Comparison of ENCODE assay signal across 8 cellular contexts in genomic region chr10:113854019-113854756, GRCh38. TPM values are rescaled to one million over a fixed set of nuclear protein-coding genes. Genes with fewer than 3 reads are reported as not detected.
DNase-seq lines count a peak whose midpoint lies in the region; ATAC-seq and TF ChIP-seq lines count a peak whose summit lies in the region.

DCLRE1A (minus strand) TSS chr10:113854082; CDS start chr10:113853182, 900 bp downstream.
NHLRC2 (plus strand) TSS chr10:113854661; CDS start chr10:113854873, 212 bp downstream.

- H3K27ac Mint-ChIP-seq in activated CD4-positive, alpha-beta memory T cell treated with anti-CD3 and anti-CD28 coated beads, Interleukin-2, amount 10 ng/mL, durations not matched to agents 7 days and 5 days: peak within 1 kb of the TSS; percentile 87

- H3K4me3 ChIP-seq in AG10803 (ENCODE audit: low read length): peak within 1 kb of the TSS; percentile 84
- peak within 1 kb of the TSS; percentile 88 for H3K4me3 ChIP-seq in lower lobe of right lung

- DNase-seq in AG10803 (ENCODE audit: low read depth) (peak; percentile 82), NCI-H774 (lab: John Stamatoyannopoulos, UW) (peak; percentile 64), ecto neural progenitor cell (ENCODE audit: low spot score) (peak; percentile 87), lower lobe of right lung (peak; percentile 85)
- DNase-seq in activated CD4-positive, alpha-beta memory T cell treated with anti-CD3 and anti-CD28 coated beads, Interleukin-2, amount 10 ng/mL, durations not matched to agents 7 days and 5 days: peak; percentile 67
- peak; percentile 3 to 52 (median 29) for DNase-seq in stimulated activated CD4-positive, alpha-beta T cell treated with anti-CD3 and anti-CD28 coated beads, TNF-alpha, amount 100 ng/mL, for 1 hour (ENCODE audit: low read depth in 3 of 3, low spot score in 1 of 3)

- H3K4me1 Mint-ChIP-seq in activated CD4-positive, alpha-beta memory T cell treated with anti-CD3 and anti-CD28 coated beads, Interleukin-2, amount 10 ng/mL, durations not matched to agents 7 days and 5 days: peaks cover 59% of the 10 kb centered on the region

- H3K36me3 Mint-ChIP-seq in activated CD4-positive, alpha-beta memory T cell treated with anti-CD3 and anti-CD28 coated beads, Interleukin-2, amount 10 ng/mL, durations not matched to agents 7 days and 5 days (ENCODE audit: low read depth): peaks cover 26% of the 10 kb centered on the region

- H3K27ac ChIP-seq in lower lobe of right lung: peak within 1 kb of the TSS; percentile 93

- peak; percentile 45 for ATAC-seq in HG03439 (IDR thresholded peaks at IDR 0.05; ENCODE audit: unreplicated experiment)
- peak; percentile 92 to 97 for ATAC-seq in lower lobe of right lung

- H3K9me3 Mint-ChIP-seq in activated CD4-positive, alpha-beta memory T cell treated with anti-CD3 and anti-CD28 coated beads, Interleukin-2, amount 10 ng/mL, durations not matched to agents 7 days and 5 days: no peaks in the 10 kb centered on the region

- no peaks in the 10 kb centered on the region for H3K27me3 Mint-ChIP-seq in activated CD4-positive, alpha-beta memory T cell treated with anti-CD3 and anti-CD28 coated beads, Interleukin-2, amount 10 ng/mL, durations not matched to agents 7 days and 5 days

- intact Hi-C loops in lower lobe of right lung (cut with DNase I): no loop called here

- peaks cover 50% of the 10 kb centered on the region for H3K4me1 ChIP-seq in lower lobe of right lung

- no peaks in the 10 kb centered on the region for H3K9me3 ChIP-seq in lower lobe of right lung

- H3K27me3 ChIP-seq in lower lobe of right lung (ENCODE audit: low read depth): no peaks in the 10 kb centered on the region

- POLR2A ChIA-PET in activated CD4-positive, alpha-beta memory T cell treated with anti-CD3 and anti-CD28 coated beads, Interleukin-2, amount 10 ng/mL, durations not matched to agents 7 days and 5 days (lab: Charles Lee): interaction anchor here (1.0 to 1.7 kb wide), 5 partner anchors 8 to 947 kb away, joined by 3 to 6 read pairs (median 4); partner anchors contain the start of gene CCDC186

- CTCF ChIA-PET in activated CD4-positive, alpha-beta memory T cell treated with anti-CD3 and anti-CD28 coated beads, Interleukin-2, amount 10 ng/mL, durations not matched to agents 7 days and 5 days (lab: Charles Lee): no interaction called here

- peak; percentile 51 for TF ChIP-seq POLR2A in GM19099 (IDR thresholded peaks at IDR 0.05; ENCODE audit: extremely low read depth, insufficient read length, low read depth)

- TF ChIP-seq CTCF in AG10803 (conservative IDR thresholded peaks at IDR 0.05; ENCODE audit: low read length) (no peak), lower lobe of right lung (IDR thresholded peaks at IDR 0.05) (no peak)

- H3K4me3 Mint-ChIP-seq in activated CD4-positive, alpha-beta memory T cell treated with anti-CD3 and anti-CD28 coated beads, Interleukin-2, amount 10 ng/mL, durations not matched to agents 7 days and 5 days: peak within 1 kb of the TSS; percentile 90

- H3K36me3 ChIP-seq in lower lobe of right lung: peaks cover 9% of the 10 kb centered on the region

RNA-seq across cellular contexts. Expression of gene DCLRE1A, which starts in this region (rescaled TPM):
- total RNA-seq in activated CD4-positive, alpha-beta memory T cell treated with anti-CD3 and anti-CD28 coated beads, Interleukin-2, amount 10 ng/mL, durations not matched to agents 7 days and 5 days: 10 to 100 TPM; 17.8 to 18.2 TPM
- 7.1 TPM for total RNA-seq in lower lobe of right lung

RNA-seq across cellular contexts. Expression of gene NHLRC2, which starts in this region (rescaled TPM):
- total RNA-seq in activated CD4-positive, alpha-beta memory T cell treated with anti-CD3 and anti-CD28 coated beads, Interleukin-2, amount 10 ng/mL, durations not matched to agents 7 days and 5 days: 10 to 100 TPM; 29.5 to 29.9 TPM
- total RNA-seq in lower lobe of right lung: 43.6 TPM

Comparison
In these comparisons a context has a peak if more than half of its experiments do, and no peak if none do; other contexts are left out.
1. Peak in every context shown above with its lines: DNase-seq, ATAC-seq, H3K4me3 ChIP-seq and H3K27ac ChIP-seq.
2. DNase-seq: peak in every context shown above with its lines; median percentile 87 in ecto neural progenitor cell; 85 in lower lobe of right lung; 82 in AG10803; 67 in activated CD4-positive, alpha-beta memory T cell treated with anti-CD3 and anti-CD28 coated beads, Interleukin-2, amount 10 ng/mL, durations not matched to agents 7 days and 5 days; 64 in NCI-H774; 29 in stimulated activated CD4-positive, alpha-beta T cell treated with anti-CD3 and anti-CD28 coated beads, TNF-alpha, amount 100 ng/mL, for 1 hour.